ENCODE assay signal across 10 cellular contexts in the genomic region with DNA sequence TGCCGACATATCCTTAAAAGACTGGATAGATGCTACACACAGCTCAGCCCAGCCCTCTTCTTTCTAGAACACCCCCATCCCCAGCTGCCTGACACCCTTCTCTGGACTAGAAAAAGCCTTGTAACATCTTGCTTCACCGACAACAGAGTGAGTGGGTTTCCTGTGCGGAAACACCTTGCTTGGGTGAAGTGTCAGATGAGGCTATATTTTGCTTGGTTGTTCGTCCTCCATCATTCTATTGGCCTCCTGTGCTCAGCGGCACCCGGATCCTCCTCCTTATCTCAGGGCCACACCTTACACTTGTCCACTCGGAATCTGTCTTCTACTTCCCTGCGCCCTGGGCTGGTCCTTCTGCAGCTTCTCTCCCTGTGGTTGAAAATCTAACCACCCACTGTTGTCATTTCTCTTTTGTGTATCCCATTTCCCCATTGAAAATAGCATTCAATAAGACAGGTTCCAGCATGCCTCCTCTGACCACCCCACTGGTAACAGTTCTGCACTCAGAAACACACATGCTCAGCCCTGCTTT.
DNase-seq lines count a peak whose midpoint lies in the region; ATAC-seq, FAIRE-seq and TF ChIP-seq lines count a peak whose summit lies in the region.
"Had no signal": no experiment of that assay in that cellular context is flagged by ENCODE, and none has a peak within 500 bp of the region (broad histone marks: within the 10 kb centered on the region; RNA-seq: fewer than 3 reads in every experiment).

No MANE protein-coding gene starts in this region.

- H3K36me3 ChIP-seq in K562 (ENCODE audit: control insufficient read depth, insufficient read depth, low read length), result no peaks in the 10 kb centered on the region

- peak; percentile 63 for ATAC-seq in activated CD8-positive, alpha-beta memory T cell treated with anti-CD3 and anti-CD28 coated beads, Interleukin-2, amount 10 ng/mL, durations not matched to agents 7 days and 5 days
- ATAC-seq in K562, result peak; percentile 89

- 4% methylated on average over 8 of the region's 8 CpGs for WGBS in K562 (ENCODE audit: insufficient coverage, low coverage, missing lambda C conversion rate)

- peaks cover 4% of the 10 kb centered on the region for H3K9me1 ChIP-seq in K562 (ENCODE audit: control insufficient read depth, insufficient read depth, low read length)

- POLR2A ChIA-PET in K562 (lab: Yijun Ruan, JAX), result interaction anchor here (0.6 to 2.6 kb wide), 9 partner anchors 9 to 88 kb away, joined by 3 to 13 read pairs (median 4); no protein-coding TSS in a partner anchor

- H3K36me3 Mint-ChIP-seq in activated CD8-positive, alpha-beta memory T cell treated with anti-CD3 and anti-CD28 coated beads, Interleukin-2, amount 10 ng/mL, durations not matched to agents 7 days and 5 days, result peaks cover 13% of the 10 kb centered on the region
- no peaks in the 10 kb centered on the region for H3K36me3 Mint-ChIP-seq in osteocyte (ENCODE audit: unreplicated experiment)

- no peaks in the 10 kb centered on the region for H3K9me3 Mint-ChIP-seq in activated CD8-positive, alpha-beta memory T cell treated with anti-CD3 and anti-CD28 coated beads, Interleukin-2, amount 10 ng/mL, durations not matched to agents 7 days and 5 days (ENCODE audit: low read depth)
- no peaks in the 10 kb centered on the region for H3K9me3 Mint-ChIP-seq in osteocyte (ENCODE audit: unreplicated experiment)

- peaks cover 79% of the 10 kb centered on the region for H3K4me1 Mint-ChIP-seq in activated CD8-positive, alpha-beta memory T cell treated with anti-CD3 and anti-CD28 coated beads, Interleukin-2, amount 10 ng/mL, durations not matched to agents 7 days and 5 days
- H3K4me1 Mint-ChIP-seq in osteocyte (ENCODE audit: unreplicated experiment), result no peaks in the 10 kb centered on the region

- H3K27me3 Mint-ChIP-seq in activated CD8-positive, alpha-beta memory T cell treated with anti-CD3 and anti-CD28 coated beads, Interleukin-2, amount 10 ng/mL, durations not matched to agents 7 days and 5 days, result no peaks in the 10 kb centered on the region
- H3K27me3 Mint-ChIP-seq in osteocyte (ENCODE audit: unreplicated experiment), result peaks cover 52% of the 10 kb centered on the region

- peak overlapping the region; percentile 82 for H3K4me3 Mint-ChIP-seq in activated CD8-positive, alpha-beta memory T cell treated with anti-CD3 and anti-CD28 coated beads, Interleukin-2, amount 10 ng/mL, durations not matched to agents 7 days and 5 days
- H3K4me3 Mint-ChIP-seq in osteocyte (ENCODE audit: unreplicated experiment), result no peak overlapping the region

- no peak overlapping the region for H3K9ac ChIP-seq in K562 (ENCODE audit: insufficient read depth in 1 of 2, low read depth in 2 of 2, low read length in 2 of 2)

- in situ Hi-C loops in K562 (cut with MboI), result no loop called here

- no peak for TF ChIP-seq POLR2A in K562 (conservative IDR thresholded peaks at IDR 0.05)

- H3K4me3 ChIP-seq in K562, result no peak overlapping the region

- H2AFZ ChIP-seq in K562 (ENCODE audit: low read depth, low read length), result peak overlapping the region; percentile 68

- peak; percentile 88 for DNase-seq in activated CD8-positive, alpha-beta memory T cell treated with anti-CD3 and anti-CD28 coated beads, Interleukin-2, amount 10 ng/mL, durations not matched to agents 7 days and 5 days
- DNase-seq in activated CD8-positive, alpha-beta memory T cell treated with anti-CD3 and anti-CD28 coated beads, Interleukin-2, amount 50 U/mL, for 48 hours, result no peak
- DNase-seq in T-helper 1 cell, result peak in 4 of 5 donors; percentile 20 to 88 (median 36)
- peak; percentile 92 to 94 (median 94) for DNase-seq in K562 (ENCODE audit: extremely low read depth in 1 of 4, low spot score in 3 of 4)
- peak; percentile 21 to 30 for DNase-seq in stimulated activated CD8-positive, alpha-beta memory T cell treated with anti-CD3 and anti-CD28 coated beads, Interleukin-7, amount 100 ng/mL, for 4 hours (ENCODE audit: low read depth in 2 of 2)
- DNase-seq in AG08395 (ENCODE audit: low spot score), result no peak
- DNase-seq in osteocyte (ENCODE audit: extremely low spot score, unreplicated experiment), result no peak
- DNase-seq in NCI-H1105 (lab: John Stamatoyannopoulos, UW), result no peak
- DNase-seq: NCI-H1694 treated with DMSO at 0.1 percent for 48 hours had no signal

- TF ChIP-seq RAD21 in K562 (CRISPR knock-in tag; conservative IDR thresholded peaks at IDR 0.05 in 1 of 2, IDR thresholded peaks at IDR 0.05 in 1 of 2), result no peak

- H3K79me2 ChIP-seq in K562 (ENCODE audit: control insufficient read depth, insufficient read depth, low read length), result peaks cover 4% of the 10 kb centered on the region; the same call in 2 of the 3 replicates

- no peaks in the 10 kb centered on the region for H3K9me3 ChIP-seq in K562 (replicated peaks; ENCODE audit: control insufficient read depth, insufficient read depth, low read depth, low read length)

- peak overlapping the region; percentile 46; the same call in 2 of the 3 replicates for H3K27ac ChIP-seq in K562 (ENCODE audit: extremely low read depth, low read depth, low read length)

- no peaks in the 10 kb centered on the region for H3K27me3 ChIP-seq in K562 (ENCODE audit: control insufficient read depth in 2 of 2, insufficient read depth in 2 of 2, low read length in 2 of 2)

- peak overlapping the region; percentile 95 for H3K27ac Mint-ChIP-seq in activated CD8-positive, alpha-beta memory T cell treated with anti-CD3 and anti-CD28 coated beads, Interleukin-2, amount 10 ng/mL, durations not matched to agents 7 days and 5 days
- no peak overlapping the region for H3K27ac Mint-ChIP-seq in osteocyte (ENCODE audit: unreplicated experiment)

- peaks cover 56% of the 10 kb centered on the region in 2 experiments; a peak in 4 of 5 replicates for H3K4me1 ChIP-seq in K562 (replicated peaks in 1 of 2; ENCODE audit: control insufficient read depth in 2 of 2, insufficient read depth in 2 of 2, low read length in 2 of 2)

- no peak for TF ChIP-seq CTCF in K562 (IDR thresholded peaks at IDR 0.05 in 2 of 3, conservative IDR thresholded peaks at IDR 0.05 in 1 of 3; ENCODE audit: insufficient read depth in 2 of 3, low read depth in 1 of 3, low read length in 3 of 3)
- no peak for TF ChIP-seq CTCF in osteocyte (IDR thresholded peaks at IDR 0.05)

- no peaks in the 10 kb centered on the region for H4K20me1 ChIP-seq in K562 (replicated peaks; ENCODE audit: control insufficient read depth, insufficient read depth, low read length)

- no TSS peak for BruUV-seq in K562 (replicated peaks; lab: Mats Ljungman, UMichigan)

- peak; percentile 77 for TF ChIP-seq EP300 in K562 (IDR thresholded peaks at IDR 0.05; ENCODE audit: low read length)

- H3K4me2 ChIP-seq in K562 (ENCODE audit: insufficient read depth, low read length), result peak overlapping the region; percentile 75

- CTCF ChIA-PET in activated CD8-positive, alpha-beta memory T cell treated with anti-CD3 and anti-CD28 coated beads, Interleukin-2, amount 10 ng/mL, durations not matched to agents 7 days and 5 days (lab: Charles Lee), result interaction anchor here (1.1 to 4.4 kb wide), 13 partner anchors 8 to 134 kb away, joined by 3 to 32 read pairs (median 6); a partner anchor contains a TSS
- CTCF ChIA-PET in K562 (lab: Yijun Ruan, JAX; ENCODE audit: low intra/inter-chr PET ratio), result interaction anchor here (0.7 kb wide), 1 partner anchor 160 kb away, joined by 3 read pairs; no protein-coding TSS in a partner anchor

- peak; percentile 94 for FAIRE-seq in K562 (lab: Jason Lieb, UNC)
- FAIRE-seq: endometrium had no signal

- intact Hi-C loops in K562 (cut with micrococcal nuclease), result no loop called here

TF ChIP-seq in K562, 482 proteins besides CTCF, POLR2A, EP300 and RAD21 (continues in another document):
- TF ChIP-seq, protein P1, sequence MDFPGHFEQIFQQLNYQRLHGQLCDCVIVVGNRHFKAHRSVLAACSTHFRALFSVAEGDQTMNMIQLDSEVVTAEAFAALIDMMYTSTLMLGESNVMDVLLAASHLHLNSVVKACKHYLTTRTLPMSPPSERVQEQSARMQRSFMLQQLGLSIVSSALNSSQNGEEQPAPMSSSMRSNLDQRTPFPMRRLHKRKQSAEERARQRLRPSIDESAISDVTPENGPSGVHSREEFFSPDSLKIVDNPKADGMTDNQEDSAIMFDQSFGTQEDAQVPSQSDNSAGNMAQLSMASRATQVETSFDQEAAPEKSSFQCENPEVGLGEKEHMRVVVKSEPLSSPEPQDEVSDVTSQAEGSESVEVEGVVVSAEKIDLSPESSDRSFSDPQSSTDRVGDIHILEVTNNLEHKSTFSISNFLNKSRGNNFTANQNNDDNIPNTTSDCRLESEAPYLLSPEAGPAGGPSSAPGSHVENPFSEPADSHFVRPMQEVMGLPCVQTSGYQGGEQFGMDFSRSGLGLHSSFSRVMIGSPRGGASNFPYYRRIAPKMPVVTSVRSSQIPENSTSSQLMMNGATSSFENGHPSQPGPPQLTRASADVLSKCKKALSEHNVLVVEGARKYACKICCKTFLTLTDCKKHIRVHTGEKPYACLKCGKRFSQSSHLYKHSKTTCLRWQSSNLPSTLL (IDR thresholded peaks at IDR 0.05), result no peak
- TF ChIP-seq ZNF274 (IDR thresholded peaks at IDR 0.05; ENCODE audit: borderline replicate concordance, low read depth, low read length) (no peak), NFIX (CRISPR knock-in tag; IDR thresholded peaks at IDR 0.05; ENCODE audit: low read depth) (no peak), HDAC3 (IDR thresholded peaks at IDR 0.05; ENCODE audit: borderline replicate concordance, partially characterized antibody) (no peak), GATA2 (CRISPR knock-in tag; IDR thresholded peaks at IDR 0.05) (peak; percentile 90), PML (IDR thresholded peaks at IDR 0.05; ENCODE audit: low read length) (peak; percentile 58)
- TF ChIP-seq, protein P2, sequence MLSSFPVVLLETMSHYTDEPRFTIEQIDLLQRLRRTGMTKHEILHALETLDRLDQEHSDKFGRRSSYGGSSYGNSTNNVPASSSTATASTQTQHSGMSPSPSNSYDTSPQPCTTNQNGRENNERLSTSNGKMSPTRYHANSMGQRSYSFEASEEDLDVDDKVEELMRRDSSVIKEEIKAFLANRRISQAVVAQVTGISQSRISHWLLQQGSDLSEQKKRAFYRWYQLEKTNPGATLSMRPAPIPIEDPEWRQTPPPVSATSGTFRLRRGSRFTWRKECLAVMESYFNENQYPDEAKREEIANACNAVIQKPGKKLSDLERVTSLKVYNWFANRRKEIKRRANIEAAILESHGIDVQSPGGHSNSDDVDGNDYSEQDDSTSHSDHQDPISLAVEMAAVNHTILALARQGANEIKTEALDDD (IDR thresholded peaks at IDR 0.05), result no peak

Comparison
In these comparisons a context has a peak if more than half of its experiments do, and no peak if none do; other contexts are left out.
1. DNase-seq: peak in activated CD8-positive, alpha-beta memory T cell treated with anti-CD3 and anti-CD28 coated beads, Interleukin-2, amount 10 ng/mL, durations not matched to agents 7 days and 5 days (single experiment), T-helper 1 cell (4 of 5), K562 (4 of 4) and stimulated activated CD8-positive, alpha-beta memory T cell treated with anti-CD3 and anti-CD28 coated beads, Interleukin-7, amount 100 ng/mL, for 4 hours (2 of 2); none in activated CD8-positive, alpha-beta memory T cell treated with anti-CD3 and anti-CD28 coated beads, Interleukin-2, amount 50 U/mL, for 48 hours (single experiment), AG08395 (single experiment), osteocyte (single experiment) and NCI-H1105 (single experiment).